6 cellular contexts compared by ENCODE assay signal in genomic region chr6:52433294-52433693, GRCh38. TPM values are rescaled to one million over a fixed set of nuclear protein-coding genes. Genes with fewer than 3 reads are reported as not detected.
DNase-seq lines count a peak whose midpoint lies in the region; ATAC-seq, FAIRE-seq and TF ChIP-seq lines count a peak whose summit lies in the region.
"Not testable (repeated sequence)": the region's sequence is repeated elsewhere in the genome, so short reads cannot be mapped to it uniquely, and the experiment has no call there.

No MANE protein-coding gene starts in this region.

- not testable (repeated sequence) for H3K9me2 ChIP-seq in SK-N-SH

- not testable (repeated sequence) for H3K4me2 ChIP-seq in DND-41 (ENCODE audit: insufficient read depth, low read length); endothelial cell of umbilical vein (ENCODE audit: insufficient read depth, low read length)
- H3K4me2 ChIP-seq in SK-N-SH = peak overlapping the region; percentile 56

- not testable (repeated sequence) for H3K4me1 Mint-ChIP-seq in CD4-positive, CD25-positive, alpha-beta regulatory T cell; stimulated activated effector memory CD8-positive, alpha-beta T cell treated with anti-CD3 and anti-CD28 coated beads, Interleukin-12 subunit alpha, Interleukin-12 subunit beta, amount 100 ng/mL, for 72 hours

- intact Hi-C loops in endothelial cell of umbilical vein (cut with micrococcal nuclease) = not testable (repeated sequence)

- H3K4me1 ChIP-seq in BE2C; CD4-positive, CD25-positive, alpha-beta regulatory T cell (ENCODE audit: control insufficient read depth, insufficient read depth, low read length, poor library complexity, severe bottlenecking); DND-41 (ENCODE audit: insufficient read depth, low read length); SK-N-SH (ENCODE audit: control insufficient read depth in 1 of 2, insufficient read depth in 2 of 2, low read depth in 1 of 2, low read length in 1 of 2); endothelial cell of umbilical vein (ENCODE audit: control insufficient read depth, extremely low read depth, insufficient read depth, low read length): not testable (repeated sequence)

- not testable (repeated sequence) for TF ChIP-seq CTCF in BE2C (IDR thresholded peaks at IDR 0.05; ENCODE audit: low read depth, low read length); DND-41 (IDR thresholded peaks at IDR 0.05; ENCODE audit: borderline replicate concordance, extremely low read depth, low read length, poor library complexity, severe bottlenecking); SK-N-SH (IDR thresholded peaks at IDR 0.05); endothelial cell of umbilical vein (IDR thresholded peaks at IDR 0.05; ENCODE audit: extremely low read depth in 1 of 2, insufficient read depth in 1 of 2, low read depth in 1 of 2, low read length in 2 of 2)

- H3K27ac ChIP-seq in CD4-positive, CD25-positive, alpha-beta regulatory T cell (ENCODE audit: insufficient read depth, low read length, poor library complexity, severe bottlenecking); DND-41 (ENCODE audit: low read length); endothelial cell of umbilical vein (ENCODE audit: insufficient read depth, low read depth, low read length): not testable (repeated sequence)
- H3K27ac ChIP-seq in SK-N-SH (ENCODE audit: low read depth in 2 of 2, low read length in 1 of 2) = peak overlapping the region in 1 of 2 experiments; percentile 72; a peak in 2 of 4 replicates

- H3K9me3 ChIP-seq in BE2C; CD4-positive, CD25-positive, alpha-beta regulatory T cell (ENCODE audit: control insufficient read depth in 2 of 2, low read length in 2 of 2); DND-41 (ENCODE audit: insufficient read depth, low read length, severe bottlenecking); SK-N-SH; endothelial cell of umbilical vein (replicated peaks; ENCODE audit: control insufficient read depth, insufficient read depth, low read length): not testable (repeated sequence)

- not testable (repeated sequence) for H3K4me3 Mint-ChIP-seq in CD4-positive, CD25-positive, alpha-beta regulatory T cell; stimulated activated effector memory CD8-positive, alpha-beta T cell treated with anti-CD3 and anti-CD28 coated beads, Interleukin-12 subunit alpha, Interleukin-12 subunit beta, amount 100 ng/mL, for 72 hours

- H3K36me3 ChIP-seq in BE2C; CD4-positive, CD25-positive, alpha-beta regulatory T cell (ENCODE audit: control insufficient read depth, insufficient read depth, low read length); DND-41 (ENCODE audit: insufficient read depth, low read length); endothelial cell of umbilical vein (ENCODE audit: control insufficient read depth in 2 of 2, extremely low read depth in 1 of 2, insufficient read depth in 2 of 2, low read length in 2 of 2): not testable (repeated sequence)
- H3K36me3 ChIP-seq in SK-N-SH (replicated peaks in 1 of 2; ENCODE audit: control insufficient read depth in 1 of 2, insufficient read depth in 2 of 2, low read length in 1 of 2) = peaks cover 15 to 48% of the 10 kb centered on the region in 2 experiments

- dilution Hi-C loops in endothelial cell of umbilical vein (cut with MboI; ENCODE audit: extremely low pct_ligation_motif_present, low sequenced_read_pairs) = not testable (repeated sequence)

- DNase-seq in BE2C = peak; percentile 54
- DNase-seq in CD4-positive, CD25-positive, alpha-beta regulatory T cell; DND-41; SK-N-SH; endothelial cell of umbilical vein (ENCODE audit: low read depth, low spot score); stimulated activated effector memory CD8-positive, alpha-beta T cell treated with anti-CD3 and anti-CD28 coated beads, Interleukin-12 subunit alpha, Interleukin-12 subunit beta, amount 100 ng/mL, for 72 hours (ENCODE audit: low spot score in 2 of 2): not testable (repeated sequence)

- H3K27ac Mint-ChIP-seq in CD4-positive, CD25-positive, alpha-beta regulatory T cell = peak overlapping the region in 2 of 3 donors; percentile 3 to 9
- peak overlapping the region; percentile 3 for H3K27ac Mint-ChIP-seq in stimulated activated effector memory CD8-positive, alpha-beta T cell treated with anti-CD3 and anti-CD28 coated beads, Interleukin-12 subunit alpha, Interleukin-12 subunit beta, amount 100 ng/mL, for 72 hours

- WGBS in SK-N-SH (ENCODE audit: low lambda C conversion rate) = 15% methylated on average over 4 of the region's 4 CpGs

- not testable (repeated sequence) for H3K27me3 ChIP-seq in BE2C; CD4-positive, CD25-positive, alpha-beta regulatory T cell (ENCODE audit: control insufficient read depth, insufficient read depth, low read length); DND-41 (ENCODE audit: insufficient read depth, low read length, poor library complexity); SK-N-SH (ENCODE audit: insufficient read depth); endothelial cell of umbilical vein (ENCODE audit: control insufficient read depth in 2 of 2, insufficient read depth in 2 of 2, low read length in 2 of 2)

- not testable (repeated sequence) for FAIRE-seq in endothelial cell of umbilical vein (lab: Jason Lieb, UNC)

- TF ChIP-seq POLR2A in endothelial cell of umbilical vein (IDR thresholded peaks at IDR 0.05; ENCODE audit: low read depth, low read length) = not testable (repeated sequence)

- ATAC-seq in CD4-positive, CD25-positive, alpha-beta regulatory T cell (ENCODE audit: low read depth in 2 of 2); stimulated activated effector memory CD8-positive, alpha-beta T cell treated with anti-CD3 and anti-CD28 coated beads, Interleukin-12 subunit alpha, Interleukin-12 subunit beta, amount 100 ng/mL, for 72 hours: not testable (repeated sequence)
- ATAC-seq in DND-41 (ENCODE audit: insufficient read depth, low read depth) = peak; percentile 44; the same call in 2 of the 3 replicates

- not testable (repeated sequence) for H3F3A ChIP-seq in SK-N-SH (replicated peaks; ENCODE audit: insufficient read depth)

- H3K9ac ChIP-seq in DND-41 (ENCODE audit: low read depth, low read length); SK-N-SH; endothelial cell of umbilical vein (replicated peaks; ENCODE audit: extremely low read depth, insufficient read depth, low read length): not testable (repeated sequence)

- not testable (repeated sequence) for H3K9me3 Mint-ChIP-seq in CD4-positive, CD25-positive, alpha-beta regulatory T cell; stimulated activated effector memory CD8-positive, alpha-beta T cell treated with anti-CD3 and anti-CD28 coated beads, Interleukin-12 subunit alpha, Interleukin-12 subunit beta, amount 100 ng/mL, for 72 hours

- H2AFZ ChIP-seq in DND-41 (ENCODE audit: low read depth, low read length); endothelial cell of umbilical vein (ENCODE audit: low read depth, low read length): not testable (repeated sequence)
- peak overlapping the region; percentile 31; the same call in 1 of the 2 replicates for H2AFZ ChIP-seq in SK-N-SH (ENCODE audit: low read depth)

- H4K20me1 ChIP-seq in DND-41 (ENCODE audit: insufficient read depth, low read length); SK-N-SH (ENCODE audit: insufficient read depth); endothelial cell of umbilical vein (replicated peaks; ENCODE audit: control insufficient read depth, extremely low read depth, insufficient read depth, low read length): not testable (repeated sequence)

- H3K36me3 Mint-ChIP-seq in CD4-positive, CD25-positive, alpha-beta regulatory T cell = peaks cover 12% of the 10 kb centered on the region
- not testable (repeated sequence) for H3K36me3 Mint-ChIP-seq in stimulated activated effector memory CD8-positive, alpha-beta T cell treated with anti-CD3 and anti-CD28 coated beads, Interleukin-12 subunit alpha, Interleukin-12 subunit beta, amount 100 ng/mL, for 72 hours

- not testable (repeated sequence) for BruUV-seq in endothelial cell of umbilical vein (replicated peaks; lab: Mats Ljungman, UMichigan)

- H3K9me1 ChIP-seq in endothelial cell of umbilical vein (replicated peaks; ENCODE audit: control insufficient read depth, extremely low read depth, insufficient read depth, low read length) = not testable (repeated sequence)

- CTCF ChIA-PET in SK-N-SH (lab: Yijun Ruan, JAX) (interaction anchor here (0.8 to 2.1 kb wide), 7 partner anchors 17 to 230 kb away, joined by 3 to 8 read pairs (median 3); no protein-coding TSS in a partner anchor), endothelial cell of umbilical vein (lab: Charles Lee) (interaction anchor here (1.5 to 2.3 kb wide), 2 partner anchors 9 to 56 kb away, joined by 3 to 7 read pairs; no protein-coding TSS in a partner anchor)

- POLR2A ChIA-PET in SK-N-SH (lab: Yijun Ruan, JAX) = interaction anchor here (1.0 kb wide), 1 partner anchor 14 kb away, joined by 3 read pairs; no protein-coding TSS in a partner anchor
- POLR2A ChIA-PET in endothelial cell of umbilical vein (lab: Charles Lee) = not testable (repeated sequence)

- peak in 1 of 2 experiments; percentile 54; a peak in 1 of 4 replicates for TF ChIP-seq EP300 in SK-N-SH (IDR thresholded peaks at IDR 0.05; ENCODE audit: borderline replicate concordance in 1 of 2, low read depth in 1 of 2, low read length in 1 of 2)

- not testable (repeated sequence) for H3K4me3 ChIP-seq in BE2C (ENCODE audit: low read depth, low read length); CD4-positive, CD25-positive, alpha-beta regulatory T cell (ENCODE audit: low read depth, low read length); DND-41 (ENCODE audit: low read depth in 1 of 2, low read length in 2 of 2); SK-N-SH (ENCODE audit: low read depth in 2 of 2, low read length in 1 of 2); endothelial cell of umbilical vein (replicated peaks in 1 of 3; ENCODE audit: insufficient read depth in 1 of 3, low read depth in 1 of 3, low read length in 3 of 3)

- H3K79me2 ChIP-seq in DND-41 (ENCODE audit: insufficient read depth, low read length); SK-N-SH (ENCODE audit: insufficient read depth); endothelial cell of umbilical vein (ENCODE audit: control insufficient read depth, insufficient read depth, low read length): not testable (repeated sequence)

- TF ChIP-seq RAD21 in SK-N-SH (IDR thresholded peaks at IDR 0.05; ENCODE audit: low read length) = not testable (repeated sequence)

- H3K27me3 Mint-ChIP-seq in CD4-positive, CD25-positive, alpha-beta regulatory T cell = peaks cover 15% of the 10 kb centered on the region

RNA-seq across cellular contexts. Expression of gene EFHC1, which starts 13.2 kb away (rescaled TPM):
- 5.3 TPM for polyA plus RNA-seq in BE2C (2012; ENCODE audit: insufficient read depth, insufficient read length, low read depth)
- 4.4 TPM for total RNA-seq in CD4-positive, CD25-positive, alpha-beta regulatory T cell
- polyA plus RNA-seq in CD4-positive, CD25-positive, alpha-beta regulatory T cell = 1 to 10 TPM in 2 of 4 donors, under 1 TPM in 1, not detected in 1; 0.32 to 2.1 (median 2.1) TPM
- polyA plus RNA-seq in SK-N-SH (2012; rRNA removed) = 39.4 and 54.3 TPM in 2 replicates
- polyA plus RNA-seq in SK-N-SH (2012; cell fraction: cytosol; rRNA removed) = 20.2 and 22.6 TPM in 2 replicates
- 204 and 279 TPM in 2 replicates for polyA plus RNA-seq in SK-N-SH (2012; cell fraction: nucleus; rRNA removed)
- 14.6 and 21.1 TPM in 2 replicates for total RNA-seq in endothelial cell of umbilical vein
- 17.6 and 18.5 TPM in 2 replicates for polyA plus RNA-seq in endothelial cell of umbilical vein
- 12.6 and 14.3 TPM in 2 replicates for polyA plus RNA-seq in endothelial cell of umbilical vein (2011; cell fraction: cytosol; rRNA removed)
- 163 and 195 TPM in 2 replicates for polyA plus RNA-seq in endothelial cell of umbilical vein (2011; cell fraction: nucleus; rRNA removed)
- polyA plus RNA-seq in endothelial cell of umbilical vein (2012) = 14.4 and 19.0 TPM in 2 replicates
- 20.2 and 30.2 TPM in 2 replicates for polyA minus RNA-seq in endothelial cell of umbilical vein
- 4.7 TPM for polyA minus RNA-seq in endothelial cell of umbilical vein (2011; cell fraction: cytosol; rRNA and poly(A)+ RNA removed)
- polyA minus RNA-seq in endothelial cell of umbilical vein (2011; cell fraction: nucleus; rRNA and poly(A)+ RNA removed) = 29.8 and 40.7 TPM in 2 replicates
